13 cellular contexts compared by ENCODE assay signal in genomic region chr9:20227166-20227874, GRCh38.
"Had no signal": no experiment of that assay in that cellular context is flagged by ENCODE, and none has a peak within 500 bp of the region (broad histone marks: within the 10 kb centered on the region; RNA-seq: fewer than 3 reads in every experiment).

No MANE protein-coding gene starts in this region.

- H3K4me3 ChIP-seq: esophagus muscularis mucosa, gastroesophageal sphincter, smooth muscle cell, suprapubic skin, thyroid gland had no signal

- H3K27me3 ChIP-seq: esophagus muscularis mucosa, gastroesophageal sphincter, suprapubic skin, thyroid gland had no signal

- H3K9me3 ChIP-seq: esophagus muscularis mucosa, gastroesophageal sphincter, suprapubic skin, thyroid gland had no signal

- H3K36me3 ChIP-seq: esophagus muscularis mucosa, gastroesophageal sphincter, suprapubic skin, thyroid gland had no signal

- H3K27ac ChIP-seq: epithelial cell of prostate, esophagus muscularis mucosa, gastroesophageal sphincter, suprapubic skin, thyroid gland had no signal

- DNase-seq: effector memory CD8-positive, alpha-beta T cell; foreskin fibroblast; glutamatergic neuron; natural killer cell; right cardiac atrium; stimulated activated CD4-positive, alpha-beta T cell treated with anti-CD3 and anti-CD28 coated beads, Interleukin-2, amount 100 ng/mL, for 48 hours; stimulated activated naive CD4-positive, alpha-beta T cell treated with Interleukin-2 at 50 U/mL for 16 hours; thyroid gland had no signal

- ATAC-seq: effector memory CD8-positive, alpha-beta T cell; gastroesophageal sphincter; natural killer cell; right cardiac atrium had no signal
